ENCODE assay signal across 18 cellular contexts in genomic region chr18:57954928-57955327, GRCh38.
DNase-seq lines count a peak whose midpoint lies in the region; ATAC-seq and TF ChIP-seq lines count a peak whose summit lies in the region.
"Had no signal": no experiment of that assay in that cellular context is flagged by ENCODE, and none has a peak within 500 bp of the region (broad histone marks: within the 10 kb centered on the region; RNA-seq: fewer than 3 reads in every experiment).

No MANE protein-coding gene starts in this region.

- H3K27me3 ChIP-seq in left lung (no peaks in the 10 kb centered on the region), mesendoderm (ENCODE audit: insufficient read depth, low read length, poor library complexity) (no peaks in the 10 kb centered on the region), trophoblast cell (ENCODE audit: insufficient read depth, low read length) (no peaks in the 10 kb centered on the region)

- no peak overlapping the region for H2BK5ac ChIP-seq in mesendoderm (ENCODE audit: low read length)
- H2BK5ac ChIP-seq in trophoblast cell (ENCODE audit: low read depth, low read length, poor library complexity), result no peak overlapping the region

- H4K12ac ChIP-seq in trophoblast cell (ENCODE audit: low read depth, low read length), result no peak overlapping the region

- DNase-seq in HT-29 (ENCODE audit: low spot score) (peak; percentile 17), left lung (peak in 1 of 2 donors; percentile 48), mesendoderm (peak; percentile 22), trophoblast cell (peak; percentile 32 to 86), NK-92 (lab: John Stamatoyannopoulos, UW; ENCODE audit: unreplicated experiment) (no peak), NCI-H2029 (lab: John Stamatoyannopoulos, UW) (no peak), NCI-H526 (lab: John Stamatoyannopoulos, UW) (no peak)
- DNase-seq: AML-193; CD4-positive, alpha-beta T cell; DMS79 treated with DMSO at 0.1 percent for 48 hours; GF-D8; GM23248 had no signal

- no peak overlapping the region for H2BK120ac ChIP-seq in mesendoderm (ENCODE audit: low read depth, low read length)
- H2BK120ac ChIP-seq in trophoblast cell (ENCODE audit: insufficient read depth, low read length, poor library complexity), result no peak overlapping the region

- H3K4ac ChIP-seq in mesendoderm (ENCODE audit: low read depth, low read length), result no peak overlapping the region
- no peak overlapping the region for H3K4ac ChIP-seq in trophoblast cell (ENCODE audit: low read depth, low read length)

- H3K18ac ChIP-seq in mesendoderm (ENCODE audit: low read length) (no peak overlapping the region), trophoblast cell (ENCODE audit: low read length) (no peak overlapping the region)

- H3K4me1 ChIP-seq in left lung (peaks cover 0 to 5% of the 10 kb centered on the region in 2 donors), mesendoderm (ENCODE audit: control insufficient read depth, low read depth, low read length) (no peaks in the 10 kb centered on the region), trophoblast cell (ENCODE audit: control insufficient read depth in 1 of 2, insufficient read depth in 2 of 2, low read length in 2 of 2) (no peaks in the 10 kb centered on the region)
- H3K4me1 ChIP-seq: Caco-2 had no signal

- ATAC-seq in left lung (peak; percentile 64), HG03565 (IDR thresholded peaks at IDR 0.05; ENCODE audit: unreplicated experiment) (no peak)
- ATAC-seq: A549 had no signal

- H3K56ac ChIP-seq in mesendoderm (ENCODE audit: low read length), result no peak overlapping the region

- H2AFZ ChIP-seq in trophoblast cell (ENCODE audit: insufficient read depth, low read length, poor library complexity), result no peak overlapping the region
- H2AFZ ChIP-seq: GM23248 had no signal

- H3K4me3 ChIP-seq in left lung (no peak overlapping the region), mesendoderm (ENCODE audit: low read length) (no peak overlapping the region), trophoblast cell (ENCODE audit: low read depth, low read length) (no peak overlapping the region)
- H3K4me3 ChIP-seq: A549, GM23248, HAP-1 had no signal

- H3K23ac ChIP-seq in mesendoderm (ENCODE audit: low read length) (no peak overlapping the region), trophoblast cell (ENCODE audit: low read length) (no peak overlapping the region)

- no peak overlapping the region for H2BK12ac ChIP-seq in trophoblast cell (ENCODE audit: low read length)

- no peak overlapping the region for H2BK15ac ChIP-seq in mesendoderm (replicated peaks; ENCODE audit: low read depth)

- H4K91ac ChIP-seq in trophoblast cell (ENCODE audit: low read depth, low read length), result no peak overlapping the region

- H3K79me1 ChIP-seq in mesendoderm (ENCODE audit: low read length) (no peaks in the 10 kb centered on the region), trophoblast cell (ENCODE audit: low read length) (no peaks in the 10 kb centered on the region)

- H3K27ac ChIP-seq in left lung (no peak overlapping the region), mesendoderm (ENCODE audit: low read depth, low read length) (no peak overlapping the region), trophoblast cell (ENCODE audit: low read depth, low read length) (no peak overlapping the region)
- H3K27ac ChIP-seq: 22Rv1, A549, C4-2B, GM23248 had no signal

- H4K8ac ChIP-seq in mesendoderm (ENCODE audit: low read depth, low read length), result no peak overlapping the region
- H4K8ac ChIP-seq in trophoblast cell (ENCODE audit: low read depth, low read length), result no peak overlapping the region

- H3K4me2 ChIP-seq in mesendoderm (ENCODE audit: low read length) (no peak overlapping the region), trophoblast cell (ENCODE audit: low read length) (no peak overlapping the region)
- H3K4me2 ChIP-seq: A549 had no signal

- H3K14ac ChIP-seq in trophoblast cell (ENCODE audit: low read length), result no peak overlapping the region

- no peak for TF ChIP-seq CTCF in left lung (IDR thresholded peaks at IDR 0.05)

- H2AK5ac ChIP-seq in mesendoderm (ENCODE audit: low read length), result no peak overlapping the region
- no peak overlapping the region for H2AK5ac ChIP-seq in trophoblast cell (ENCODE audit: low read length)

- H3K79me2 ChIP-seq in mesendoderm (ENCODE audit: control insufficient read depth, insufficient read depth, low read length) (no peaks in the 10 kb centered on the region), trophoblast cell (ENCODE audit: control insufficient read depth, insufficient read depth, low read length, poor library complexity) (no peaks in the 10 kb centered on the region)

- intact Hi-C loops in left lung (cut with DNase I), result no loop called here

- H3K9me3 ChIP-seq in left lung (no peaks in the 10 kb centered on the region), trophoblast cell (ENCODE audit: insufficient read depth, low read depth, low read length) (no peaks in the 10 kb centered on the region)
- H3K9me3 ChIP-seq: A549, Caco-2, HAP-1 had no signal

- WGBS in mesendoderm (ENCODE audit: extremely low coverage, insufficient coverage, low lambda C conversion rate), result no CpG with 5 or more reads among the region's 4 CpGs
- WGBS in trophoblast cell (ENCODE audit: extremely low coverage, insufficient coverage, insufficient read length), result no CpG with 5 or more reads among the region's 4 CpGs

- no peak overlapping the region for H3K9ac ChIP-seq in mesendoderm (ENCODE audit: low read length)
- no peak overlapping the region for H3K9ac ChIP-seq in trophoblast cell (ENCODE audit: low read length)
- H3K9ac ChIP-seq: GM23248 had no signal

- no peaks in the 10 kb centered on the region for H3K36me3 ChIP-seq in left lung
- H3K36me3 ChIP-seq in mesendoderm (ENCODE audit: control insufficient read depth, insufficient read depth, low read length), result no peaks in the 10 kb centered on the region
- no peaks in the 10 kb centered on the region for H3K36me3 ChIP-seq in trophoblast cell (ENCODE audit: control insufficient read depth in 1 of 2, insufficient read depth in 2 of 2, low read length in 2 of 2)
- H3K36me3 ChIP-seq: HAP-1 had no signal

- no peak overlapping the region for H4K5ac ChIP-seq in mesendoderm (ENCODE audit: low read length)

Comparison
In these comparisons a context has a peak if more than half of its experiments do, and no peak if none do; other contexts are left out.
1. DNase-seq: peak in HT-29 (single experiment), mesendoderm (single experiment) and trophoblast cell (2 of 2); none in NK-92 (single experiment), NCI-H2029 (single experiment) and NCI-H526 (0 of 2).